ENCODE assay signal across 11 cellular contexts in the genomic region with DNA sequence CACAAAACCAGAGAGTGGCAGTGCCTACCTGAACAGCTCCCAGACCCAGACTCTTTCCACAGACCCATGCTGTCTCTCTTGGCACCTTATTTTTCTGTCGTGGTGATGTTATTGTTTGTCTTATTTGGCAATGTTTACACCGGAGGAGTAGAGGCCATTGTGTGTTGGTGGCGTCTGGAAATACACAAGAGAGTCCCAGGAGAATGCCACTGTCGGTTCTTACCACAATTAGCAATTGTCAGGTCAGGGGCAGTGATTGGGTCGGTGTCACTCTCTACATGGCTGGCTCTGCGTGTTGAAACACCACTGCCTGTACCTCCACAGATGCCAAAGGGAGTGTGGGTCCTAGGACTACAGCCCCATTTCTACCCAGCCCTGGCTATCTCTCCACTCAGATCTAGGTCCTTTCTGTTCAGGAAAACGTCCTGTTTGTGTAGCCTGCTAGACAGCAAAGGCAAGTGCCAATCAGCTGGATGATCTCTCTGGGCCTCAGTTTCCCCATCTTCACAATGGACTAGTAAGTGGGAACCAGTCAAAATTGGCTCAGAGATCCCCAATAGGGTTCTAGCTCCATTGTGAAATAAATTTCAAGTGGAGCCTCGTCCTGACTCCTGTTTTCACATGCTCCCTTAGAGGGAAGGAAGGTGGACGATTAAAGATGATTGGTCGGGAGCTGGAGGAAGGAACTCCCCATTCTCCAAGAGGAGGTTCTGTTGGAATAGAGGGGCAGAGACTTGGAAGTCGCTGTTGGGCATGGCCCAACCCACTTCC. TPM values are rescaled to one million over a fixed set of nuclear protein-coding genes. Genes with fewer than 3 reads are reported as not detected.
DNase-seq lines count a peak whose midpoint lies in the region; ATAC-seq and TF ChIP-seq lines count a peak whose summit lies in the region.
"Had no signal": no experiment of that assay in that cellular context is flagged by ENCODE, and none has a peak within 500 bp of the region (broad histone marks: within the 10 kb centered on the region; RNA-seq: fewer than 3 reads in every experiment).

No MANE protein-coding gene starts in this region.

- peak in 1 of 2 donors; percentile 22 for TF ChIP-seq POLR2A in gastrocnemius medialis (IDR thresholded peaks at IDR 0.05)

- no peaks in the 10 kb centered on the region for H3K27me3 ChIP-seq in right cardiac atrium (ENCODE audit: control insufficient read depth, insufficient read depth)
- H3K27me3 ChIP-seq in foreskin keratinocyte, result no peaks in the 10 kb centered on the region
- no peaks in the 10 kb centered on the region for H3K27me3 ChIP-seq in gastrocnemius medialis

- in situ Hi-C loops in gastrocnemius medialis (cut with MboI; ENCODE audit: low sequenced_read_pairs in 4 of 4), result no loop called here

- intact Hi-C loops in right cardiac atrium (cut with DNase I) (no loop called here), left ventricle myocardium superior (cut with micrococcal nuclease) (no loop called here), gastrocnemius medialis (cut with DNase I; ENCODE audit: low total_unique reads) (no loop called here)

- H3K4me3 ChIP-seq in right cardiac atrium (ENCODE audit: low read length), result no peak overlapping the region
- H3K4me3 ChIP-seq in gastrocnemius medialis, result no peak overlapping the region

- H3K9me3 ChIP-seq in right cardiac atrium (ENCODE audit: control insufficient read depth, low read length) (no peaks in the 10 kb centered on the region), gastrocnemius medialis (no peaks in the 10 kb centered on the region)

- ATAC-seq in right cardiac atrium (no peak), left ventricle myocardium superior (no peak), foreskin keratinocyte (no peak), gastrocnemius medialis (peak; percentile 24 to 41), GM18858 (IDR thresholded peaks at IDR 0.05; ENCODE audit: unreplicated experiment) (no peak), GM21619 (IDR thresholded peaks at IDR 0.05; ENCODE audit: unreplicated experiment) (no peak)

- WGBS in right cardiac atrium, result 58% methylated on average over 11 of the region's 11 CpGs

- H3K4me1 ChIP-seq in right cardiac atrium (ENCODE audit: control insufficient read depth, insufficient read depth, low read length) (peaks cover 35% of the 10 kb centered on the region), foreskin keratinocyte (peaks cover 46% of the 10 kb centered on the region), gastrocnemius medialis (peaks cover 45 to 58% of the 10 kb centered on the region in 2 donors)

- no peaks in the 10 kb centered on the region for H3K36me3 ChIP-seq in gastrocnemius medialis

- H3K27ac ChIP-seq in right cardiac atrium (ENCODE audit: low read length), result peak overlapping the region; percentile 86
- H3K27ac ChIP-seq in foreskin keratinocyte, result peak overlapping the region; percentile 41
- peak overlapping the region; percentile 65 to 96 (median 73) for H3K27ac ChIP-seq in gastrocnemius medialis

- TF ChIP-seq CTCF in foreskin keratinocyte (conservative IDR thresholded peaks at IDR 0.05) (no peak), gastrocnemius medialis (IDR thresholded peaks at IDR 0.05 in 4 of 5, conservative IDR thresholded peaks at IDR 0.05 in 1 of 5) (no peak)

- DNase-seq in right cardiac atrium (no peak), left ventricle myocardium superior (no peak), foreskin keratinocyte (no peak), gastrocnemius medialis (no peak)
- no peak for DNase-seq in activated effector memory CD4-positive, alpha-beta T cell treated with anti-CD3 and anti-CD28 coated beads, Interleukin-2, amount 50 U/mL, for 16 hours
- DNase-seq in activated CD4-positive, CD25-positive, alpha-beta regulatory T cell treated with anti-CD3 and anti-CD28 coated beads, Interleukin-2, amount 50 U/mL, for 72 hours, result no peak
- DNase-seq: activated naive CD4-positive, alpha-beta T cell; DMS79 treated with DMSO at 0.1 percent for 48 hours; stimulated activated CD4-positive, alpha-beta T cell treated with anti-CD3 and anti-CD28 coated beads, Interleukin-4, amount 100 ng/mL, for 24 hours had no signal

RNA-seq across cellular contexts. Expression of gene EPAS1, which starts 17.0 kb away (rescaled TPM):
- total RNA-seq in right cardiac atrium (100 to 1,000 TPM; 210 to 340 (median 268) TPM), left ventricle myocardium superior (212 TPM), foreskin keratinocyte (23.3 and 47.3 TPM in 2 replicates), gastrocnemius medialis (10 to 100 TPM; 61.5 to 95.1 (median 90.0) TPM)
- polyA plus RNA-seq in right cardiac atrium (149 TPM), foreskin keratinocyte (13.0 and 28.2 TPM in 2 replicates)

Comparison
In these comparisons a context has a peak if more than half of its experiments do, and no peak if none do; other contexts are left out.
1. ATAC-seq: peak in gastrocnemius medialis (2 of 2); none in right cardiac atrium (0 of 2), left ventricle myocardium superior (single experiment), foreskin keratinocyte (single experiment), GM18858 (single experiment) and GM21619 (single experiment).
2. Peak in every context shown above with its lines, with median percentiles within 50 percentile points of each other: H3K27ac ChIP-seq.